Comparison of ENCODE assay signal across 8 cellular contexts in the genomic region with DNA sequence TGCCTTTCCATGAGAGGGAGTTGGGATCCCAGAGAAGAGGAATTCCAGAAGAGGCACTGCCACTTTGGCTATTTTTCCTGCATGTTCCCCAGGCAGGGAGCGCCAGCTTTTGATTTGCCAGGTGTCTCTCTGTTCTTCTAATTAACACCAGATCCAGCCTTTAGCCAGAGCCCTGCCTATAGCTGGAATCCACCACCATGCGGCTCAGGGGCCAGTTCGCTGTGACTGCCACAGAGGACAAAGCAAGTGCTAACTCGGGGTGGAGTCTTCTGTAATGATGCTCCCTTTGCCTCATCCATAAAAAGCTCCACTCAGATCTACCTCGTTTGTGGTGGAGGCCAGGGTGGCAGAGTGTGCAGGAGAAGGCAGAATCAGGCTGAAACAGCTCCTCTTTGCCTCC. TPM values are rescaled to one million over a fixed set of nuclear protein-coding genes. Genes with fewer than 3 reads are reported as not detected.
A peak's percentile ranks its signal among the peaks of the same experiment; 100 is the strongest.
DNase-seq lines count a peak whose midpoint lies in the region; ATAC-seq and TF ChIP-seq lines count a peak whose summit lies in the region.

No MANE protein-coding gene starts in this region.

- no peaks in the 10 kb centered on the region for H4K20me1 ChIP-seq in neural progenitor cell (ENCODE audit: low read depth)

- H3K9ac ChIP-seq in neural progenitor cell: no peak overlapping the region
- H3K9ac ChIP-seq in trophoblast cell (ENCODE audit: low read length): no peak overlapping the region

- H3K4me1 Mint-ChIP-seq in effector memory CD8-positive, alpha-beta T cell (ENCODE audit: low read depth in 2 of 2): peaks cover 4 to 7% of the 10 kb centered on the region in 2 donors
- peaks cover 36% of the 10 kb centered on the region for H3K4me1 Mint-ChIP-seq in neural progenitor cell

- no peak overlapping the region for H4K8ac ChIP-seq in trophoblast cell (ENCODE audit: low read depth, low read length)

- no peak overlapping the region for H2AFZ ChIP-seq in neural progenitor cell (replicated peaks)
- no peak overlapping the region for H2AFZ ChIP-seq in trophoblast cell (ENCODE audit: insufficient read depth, low read length, poor library complexity)

- peaks cover 30% of the 10 kb centered on the region for H3K4me1 ChIP-seq in neural progenitor cell
- H3K4me1 ChIP-seq in trophoblast cell (ENCODE audit: control insufficient read depth in 1 of 2, insufficient read depth in 2 of 2, low read length in 2 of 2): peaks cover 2 to 6% of the 10 kb centered on the region in 2 experiments

- no peak overlapping the region for H4K91ac ChIP-seq in trophoblast cell (ENCODE audit: low read depth, low read length)

- no peak overlapping the region for H4K12ac ChIP-seq in trophoblast cell (ENCODE audit: low read depth, low read length)

- no peak overlapping the region for H3K14ac ChIP-seq in trophoblast cell (ENCODE audit: low read length)

- peak overlapping the region; percentile 72 for H3K4me2 ChIP-seq in neural progenitor cell
- no peak overlapping the region for H3K4me2 ChIP-seq in trophoblast cell (ENCODE audit: low read length)

- H3K23ac ChIP-seq in trophoblast cell (ENCODE audit: low read length): no peak overlapping the region

- no peak overlapping the region for H3K18ac ChIP-seq in trophoblast cell (ENCODE audit: low read length)

- no peaks in the 10 kb centered on the region for H3K79me2 ChIP-seq in neural progenitor cell (ENCODE audit: low read depth)
- H3K79me2 ChIP-seq in trophoblast cell (ENCODE audit: control insufficient read depth, insufficient read depth, low read length, poor library complexity): no peaks in the 10 kb centered on the region

- peaks cover 28% of the 10 kb centered on the region for H3F3A ChIP-seq in neural progenitor cell (ENCODE audit: low read depth)

- peaks cover 6% of the 10 kb centered on the region for H3K79me1 ChIP-seq in trophoblast cell (ENCODE audit: low read length)

- H3K9me3 ChIP-seq in neural progenitor cell (ENCODE audit: low read depth) (no peaks in the 10 kb centered on the region), trophoblast cell (ENCODE audit: insufficient read depth, low read depth, low read length) (no peaks in the 10 kb centered on the region)

- H3K4ac ChIP-seq in trophoblast cell (ENCODE audit: low read depth, low read length): no peak overlapping the region

- H3K36me3 ChIP-seq in neural progenitor cell (no peaks in the 10 kb centered on the region), trophoblast cell (ENCODE audit: control insufficient read depth in 1 of 2, insufficient read depth in 2 of 2, low read length in 2 of 2) (no peaks in the 10 kb centered on the region)

- no peak overlapping the region for H2AK5ac ChIP-seq in trophoblast cell (ENCODE audit: low read length)

- peak overlapping the region; percentile 44 to 60 for H3K4me3 Mint-ChIP-seq in effector memory CD8-positive, alpha-beta T cell
- H3K4me3 Mint-ChIP-seq in neural progenitor cell: no peak overlapping the region

- H2BK120ac ChIP-seq in trophoblast cell (ENCODE audit: insufficient read depth, low read length, poor library complexity): no peak overlapping the region

- H3K4me3 ChIP-seq in neural progenitor cell (peak overlapping the region; percentile 40), trophoblast cell (ENCODE audit: low read depth, low read length) (no peak overlapping the region)

- no CpG with 5 or more reads among the region's 5 CpGs for WGBS in trophoblast cell (ENCODE audit: extremely low coverage, insufficient coverage, insufficient read length)

- ATAC-seq in effector memory CD8-positive, alpha-beta T cell (replicated peaks): no peak
- ATAC-seq in HG03521 (IDR thresholded peaks at IDR 0.05; ENCODE audit: unreplicated experiment): no peak

- H3K27me3 Mint-ChIP-seq in effector memory CD8-positive, alpha-beta T cell: peaks cover 33 to 78% of the 10 kb centered on the region in 2 donors
- peaks cover 17% of the 10 kb centered on the region for H3K27me3 Mint-ChIP-seq in neural progenitor cell (ENCODE audit: insufficient read depth, low read depth)

- H3K27ac ChIP-seq in neural progenitor cell (no peak overlapping the region), trophoblast cell (ENCODE audit: low read depth, low read length) (no peak overlapping the region)

- no peak overlapping the region for H3K27ac Mint-ChIP-seq in effector memory CD8-positive, alpha-beta T cell
- peak overlapping the region; percentile 33 for H3K27ac Mint-ChIP-seq in neural progenitor cell

- H3K27me3 ChIP-seq in neural progenitor cell (peaks cover 36% of the 10 kb centered on the region), trophoblast cell (ENCODE audit: insufficient read depth, low read length) (no peaks in the 10 kb centered on the region)

- DNase-seq in CD1c-positive myeloid dendritic cell (ENCODE audit: extremely low spot score) (peak; percentile 1), NCI-H1694 treated with DMSO at 0.1 percent for 48 hours (lab: John Stamatoyannopoulos, UW) (peak; percentile 45), neural progenitor cell (ENCODE audit: low spot score) (peak; percentile 64), mesenteric fat pad (ENCODE audit: low spot score) (no peak), trophoblast cell (no peak)
- no peak for DNase-seq in effector memory CD8-positive, alpha-beta T cell
- no peak for DNase-seq in stimulated activated naive CD4-positive, alpha-beta T cell (lab: John Stamatoyannopoulos, UW)

- no peak overlapping the region for H2BK5ac ChIP-seq in trophoblast cell (ENCODE audit: low read depth, low read length, poor library complexity)

- no peak overlapping the region for H2BK12ac ChIP-seq in trophoblast cell (ENCODE audit: low read length)

- no peaks in the 10 kb centered on the region for H3K9me3 Mint-ChIP-seq in effector memory CD8-positive, alpha-beta T cell
- no peaks in the 10 kb centered on the region for H3K9me3 Mint-ChIP-seq in neural progenitor cell

- TF ChIP-seq CTCF in neural progenitor cell (IDR thresholded peaks at IDR 0.05): no peak

- no peaks in the 10 kb centered on the region for H3K36me3 Mint-ChIP-seq in effector memory CD8-positive, alpha-beta T cell (ENCODE audit: insufficient read depth)
- no peaks in the 10 kb centered on the region for H3K36me3 Mint-ChIP-seq in neural progenitor cell

RNA-seq across cellular contexts. Expression of a gene that starts 17.9 kb away (rescaled TPM):
- total RNA-seq in neural progenitor cell (ENCODE audit: low replicate concordance) (43.6 and 73.2 TPM in 2 replicates), mesenteric fat pad (156 TPM)
- polyA plus RNA-seq in trophoblast cell (2013): 36.3 and 38.7 TPM in 2 replicates

RNA-seq across cellular contexts. Expression of a gene that starts 45.8 kb away (rescaled TPM):
- total RNA-seq in neural progenitor cell (ENCODE audit: low replicate concordance): 0.12 and 0.37 TPM in 2 replicates
- 5.7 TPM for total RNA-seq in mesenteric fat pad
- 0.52 and 0.64 TPM in 2 replicates for polyA plus RNA-seq in trophoblast cell (2013)

Comparison
In these comparisons a context has a peak if more than half of its experiments do, and no peak if none do; other contexts are left out.
1. DNase-seq: peak in CD1c-positive myeloid dendritic cell (single experiment), NCI-H1694 treated with DMSO at 0.1 percent for 48 hours (single experiment) and neural progenitor cell (single experiment); none in effector memory CD8-positive, alpha-beta T cell (0 of 3), stimulated activated naive CD4-positive, alpha-beta T cell (0 of 6), mesenteric fat pad (single experiment) and trophoblast cell (0 of 2).